In the genomic region with DNA sequence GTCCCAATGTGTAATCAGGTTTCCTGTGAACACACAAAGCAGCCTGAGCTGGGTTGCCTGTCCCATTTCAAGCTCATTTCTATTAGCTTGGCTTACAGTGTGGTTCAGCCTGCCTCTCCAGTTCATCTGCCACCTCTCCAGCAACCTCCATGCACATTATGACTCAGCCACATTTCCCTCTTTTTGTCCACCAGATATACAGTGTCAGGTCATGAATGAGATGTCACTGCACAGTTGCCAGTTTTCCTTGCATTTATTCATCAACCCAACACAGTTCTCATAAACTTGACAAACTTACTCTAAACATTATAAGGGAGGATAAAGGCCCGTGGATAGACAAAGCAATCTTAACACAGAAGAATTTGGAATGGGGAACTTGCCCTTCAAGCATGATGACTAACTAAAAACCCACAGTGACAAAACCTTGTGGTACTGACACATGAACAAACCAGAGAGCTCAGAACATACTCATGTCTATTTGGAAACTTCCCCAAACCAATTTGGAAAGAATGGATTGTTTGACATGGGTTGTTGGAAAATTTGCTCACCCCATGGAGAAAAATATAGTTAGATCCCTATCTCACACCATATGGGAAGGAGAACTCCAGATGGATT, we compare ENCODE assay signal across 10 cellular contexts. TPM values are rescaled to one million over a fixed set of nuclear protein-coding genes. Genes with fewer than 3 reads are reported as not detected.
DNase-seq lines count a peak whose midpoint lies in the region; ATAC-seq and TF ChIP-seq lines count a peak whose summit lies in the region.
"Had no signal": no experiment of that assay in that cellular context is flagged by ENCODE, and none has a peak within 500 bp of the region (broad histone marks: within the 10 kb centered on the region; RNA-seq: fewer than 3 reads in every experiment).

No MANE protein-coding gene starts in this region.

- H3K4me1 ChIP-seq in Loucy (ENCODE audit: insufficient read depth, low read length, poor library complexity, severe bottlenecking), result peaks cover 24% of the 10 kb centered on the region
- H3K4me1 ChIP-seq in adipocyte (ENCODE audit: control insufficient read depth, insufficient read depth, low read length), result peaks cover 34% of the 10 kb centered on the region
- H3K4me1 ChIP-seq in naive thymus-derived CD4-positive, alpha-beta T cell (ENCODE audit: control insufficient read depth in 2 of 2, insufficient read depth in 2 of 2, low read length in 2 of 2), result peaks cover 13% of the 10 kb centered on the region in 2 donors
- peaks cover 3% of the 10 kb centered on the region for H3K4me1 ChIP-seq in right cardiac atrium (ENCODE audit: control insufficient read depth, insufficient read depth, low read length)

- H3K27ac Mint-ChIP-seq in naive thymus-derived CD4-positive, alpha-beta T cell, result peak overlapping the region in 3 of 9 donors; percentile 6 to 75 (median 28)

- H3K4me3 ChIP-seq in Loucy (ENCODE audit: low read length, poor library complexity, severe bottlenecking) (peak overlapping the region; percentile 54), adipocyte (ENCODE audit: low read length) (no peak overlapping the region), right cardiac atrium (ENCODE audit: low read length) (no peak overlapping the region)
- H3K4me3 ChIP-seq in naive thymus-derived CD4-positive, alpha-beta T cell (ENCODE audit: low read length), result no peak overlapping the region

- no peaks in the 10 kb centered on the region for H3K36me3 Mint-ChIP-seq in naive thymus-derived CD4-positive, alpha-beta T cell

- peak; percentile 30 for DNase-seq in adipocyte (ENCODE audit: low read depth)
- no peak for DNase-seq in naive thymus-derived CD4-positive, alpha-beta T cell
- no peak for DNase-seq in DMS 273 (lab: John Stamatoyannopoulos, UW; ENCODE audit: unreplicated experiment)
- no peak for DNase-seq in right cardiac atrium
- DNase-seq: NCI-H2107 had no signal

- peak; percentile 17 for ATAC-seq in GM18511 (IDR thresholded peaks at IDR 0.05; ENCODE audit: unreplicated experiment)
- peak; percentile 34 for ATAC-seq in naive thymus-derived CD4-positive, alpha-beta T cell
- ATAC-seq in GM19452 (IDR thresholded peaks at IDR 0.05; ENCODE audit: unreplicated experiment), result no peak
- no peak for ATAC-seq in GM21360 (IDR thresholded peaks at IDR 0.05; ENCODE audit: unreplicated experiment)
- no peak for ATAC-seq in right cardiac atrium

- POLR2A ChIA-PET in naive thymus-derived CD4-positive, alpha-beta T cell (lab: Charles Lee), result interaction anchor here (0.6 to 3.4 kb wide), 7 partner anchors 13 to 59 kb away, joined by 3 to 19 read pairs (median 4); partner anchors contain the start of gene ITPRIP

- H3K9ac ChIP-seq in Loucy (ENCODE audit: low read depth, low read length, poor library complexity, severe bottlenecking) (no peak overlapping the region), adipocyte (ENCODE audit: low read length) (peak overlapping the region; percentile 12)
- H3K9ac ChIP-seq: parathyroid adenoma had no signal

- peak overlapping the region in 1 of 10 donors; percentile 65 for H3K4me3 Mint-ChIP-seq in naive thymus-derived CD4-positive, alpha-beta T cell

- no peaks in the 10 kb centered on the region for H3K36me3 ChIP-seq in Loucy (ENCODE audit: insufficient read depth, low read length)
- no peaks in the 10 kb centered on the region for H3K36me3 ChIP-seq in adipocyte (ENCODE audit: control insufficient read depth, insufficient read depth, low read length, severe bottlenecking)
- no peaks in the 10 kb centered on the region for H3K36me3 ChIP-seq in naive thymus-derived CD4-positive, alpha-beta T cell (ENCODE audit: control insufficient read depth in 2 of 3, insufficient read depth in 3 of 3, low read length in 3 of 3)

- no peaks in the 10 kb centered on the region for H3K27me3 ChIP-seq in Loucy (ENCODE audit: insufficient read depth, low read length, poor library complexity, severe bottlenecking)
- no peaks in the 10 kb centered on the region for H3K27me3 ChIP-seq in adipocyte (replicated peaks; ENCODE audit: control insufficient read depth, insufficient read depth, low read length)
- no peaks in the 10 kb centered on the region for H3K27me3 ChIP-seq in naive thymus-derived CD4-positive, alpha-beta T cell (ENCODE audit: control insufficient read depth in 2 of 2, insufficient read depth in 2 of 2, low read length in 2 of 2)
- no peaks in the 10 kb centered on the region for H3K27me3 ChIP-seq in right cardiac atrium (ENCODE audit: control insufficient read depth, insufficient read depth)

- H3K9me3 ChIP-seq in Loucy (ENCODE audit: insufficient read depth, low read depth, low read length), result no peaks in the 10 kb centered on the region
- H3K9me3 ChIP-seq in adipocyte (ENCODE audit: control insufficient read depth, low read length), result no peaks in the 10 kb centered on the region
- no peaks in the 10 kb centered on the region for H3K9me3 ChIP-seq in naive thymus-derived CD4-positive, alpha-beta T cell (ENCODE audit: control insufficient read depth in 2 of 3, low read length in 3 of 3)
- no peaks in the 10 kb centered on the region for H3K9me3 ChIP-seq in right cardiac atrium (ENCODE audit: control insufficient read depth, low read length)

- no peaks in the 10 kb centered on the region for H3K27me3 Mint-ChIP-seq in naive thymus-derived CD4-positive, alpha-beta T cell

- peaks cover 6 to 27% (median 15%) of the 10 kb centered on the region in 7 donors for H3K4me1 Mint-ChIP-seq in naive thymus-derived CD4-positive, alpha-beta T cell

- no peak overlapping the region; the same call in 1 of the 2 replicates for H2AFZ ChIP-seq in Loucy (ENCODE audit: low read length)

- no peak for TF ChIP-seq CTCF in Loucy (conservative IDR thresholded peaks at IDR 0.05; ENCODE audit: low read length)

- 62% methylated on average over 1 of the region's 1 CpG for WGBS in right cardiac atrium

- intact Hi-C loops in naive thymus-derived CD4-positive, alpha-beta T cell (cut with micrococcal nuclease), result loop anchor here (5.0 kb wide), 2 partner anchors 229 to 434 kb away; partner anchors contain the start of genes SFR1 (in 1 of the 2) and STN1 (in 1 of the 2)
- intact Hi-C loops in right cardiac atrium (cut with DNase I), result loop anchor here (2.0 to 5.0 kb wide), 3 partner anchors 49 to 60 kb away; no protein-coding TSS in a partner anchor

- CTCF ChIA-PET in naive thymus-derived CD4-positive, alpha-beta T cell (lab: Charles Lee), result interaction anchor here (0.6 to 10.9 kb wide), 19 partner anchors 10 to 845 kb away, joined by 3 to 259 read pairs (median 7); partner anchors contain the start of gene ITPRIP

- no peaks in the 10 kb centered on the region for H3K79me2 ChIP-seq in Loucy (ENCODE audit: insufficient read depth, low read length)
- H3K79me2 ChIP-seq: parathyroid adenoma had no signal

- no peak overlapping the region for H3K27ac ChIP-seq in naive thymus-derived CD4-positive, alpha-beta T cell (ENCODE audit: low read depth, low read length)
- no peak overlapping the region for H3K27ac ChIP-seq in right cardiac atrium (ENCODE audit: low read length)
- H3K27ac ChIP-seq: parathyroid adenoma had no signal

- H3K9me3 Mint-ChIP-seq in naive thymus-derived CD4-positive, alpha-beta T cell, result peaks cover 0 to 2% (median 0%) of the 10 kb centered on the region in 11 donors

- no peaks in the 10 kb centered on the region for H3F3A ChIP-seq in Loucy (ENCODE audit: low read depth)

- H3K9me2 ChIP-seq in Loucy (replicated peaks; ENCODE audit: low read depth, low read length), result no peaks in the 10 kb centered on the region

- peak overlapping the region; percentile 77 for H3K4me2 ChIP-seq in Loucy (ENCODE audit: low read depth, low read length, poor library complexity, severe bottlenecking)

- H4K20me1 ChIP-seq in Loucy (ENCODE audit: insufficient read depth, low read length, poor library complexity, severe bottlenecking), result no peaks in the 10 kb centered on the region

RNA-seq across cellular contexts. Expression of gene CFAP58, which starts 2.5 kb away (rescaled TPM):
- total RNA-seq in naive thymus-derived CD4-positive, alpha-beta T cell, result under 1 TPM in 1 of 5 experiments, not detected in 4; 0.17 TPM
- not detected for polyA plus RNA-seq in naive thymus-derived CD4-positive, alpha-beta T cell
- 1 to 10 TPM; 2.9 to 5.4 (median 3.4) TPM for total RNA-seq in right cardiac atrium
- polyA plus RNA-seq in right cardiac atrium, result 2.9 TPM

RNA-seq across cellular contexts. Expression of gene ITPRIP, which starts 12.9 kb away (rescaled TPM):
- total RNA-seq in naive thymus-derived CD4-positive, alpha-beta T cell, result 100 to 1,000 TPM in 1 of 5 experiments, 10 to 100 TPM in 4; 20.0 to 129 (median 27.8) TPM
- 10 to 100 TPM; 17.8 to 18.0 TPM for polyA plus RNA-seq in naive thymus-derived CD4-positive, alpha-beta T cell
- total RNA-seq in right cardiac atrium, result 10 to 100 TPM; 29.1 to 83.3 (median 41.9) TPM
- 44.8 TPM for polyA plus RNA-seq in right cardiac atrium

Comparison
In these comparisons a context has a peak if more than half of its experiments do, and no peak if none do; other contexts are left out.
1. ATAC-seq: peak in GM18511 (single experiment) and naive thymus-derived CD4-positive, alpha-beta T cell (single experiment); none in GM19452 (single experiment), GM21360 (single experiment) and right cardiac atrium (0 of 2).